ENCODE assay signal across 9 cellular contexts in genomic region chr2:182240862-182241371, GRCh38.
A peak's percentile ranks its signal among the peaks of the same experiment; 100 is the strongest.
DNase-seq lines count a peak whose midpoint lies in the region; ATAC-seq and TF ChIP-seq lines count a peak whose summit lies in the region.
"Had no signal": no experiment of that assay in that cellular context is flagged by ENCODE, and none has a peak within 500 bp of the region (broad histone marks: within the 10 kb centered on the region; RNA-seq: fewer than 3 reads in every experiment).

No MANE protein-coding gene starts in this region.

- no peak overlapping the region for H3K27ac ChIP-seq in mammary epithelial cell (ENCODE audit: insufficient read depth, low read depth, low read length)
- H3K27ac ChIP-seq: skin epidermis had no signal

- peak overlapping the region; percentile 29 for H2AFZ ChIP-seq in mammary epithelial cell (ENCODE audit: low read depth, low read length)

- no peaks in the 10 kb centered on the region for H3K4me1 ChIP-seq in mammary epithelial cell (ENCODE audit: insufficient read depth, low read length)

- peak; percentile 40 for DNase-seq in EL
- peak; percentile 17 for DNase-seq in GM19240 (ENCODE audit: insufficient read length, low spot score)
- DNase-seq in NCI-H524 (lab: John Stamatoyannopoulos, UW): peak; percentile 31 to 52
- DNase-seq in mammary epithelial cell: peak; percentile 31
- peak; percentile 62 to 82 for DNase-seq in lung microvascular endothelial cell (ENCODE audit: low read depth in 2 of 2)
- no peak for DNase-seq in effector CD4-positive, alpha-beta T cell
- DNase-seq in superior temporal gyrus (ENCODE audit: extremely low spot score): no peak

- in situ Hi-C loops in mammary epithelial cell (cut with MboI; ENCODE audit: low sequenced_read_pairs in 2 of 2): no loop called here

- H3K79me2 ChIP-seq in mammary epithelial cell (ENCODE audit: insufficient read depth, low read length): no peaks in the 10 kb centered on the region

- H3K4me3 ChIP-seq in mammary epithelial cell (replicated peaks in 1 of 3; ENCODE audit: insufficient read depth in 1 of 3, low read depth in 2 of 3, low read length in 3 of 3): no peak overlapping the region
- H3K4me3 ChIP-seq: skin epidermis had no signal

- peak; percentile 47 to 58 for TF ChIP-seq CTCF in mammary epithelial cell (conservative IDR thresholded peaks at IDR 0.05 in 1 of 2, IDR thresholded peaks at IDR 0.05 in 1 of 2; ENCODE audit: extremely low read depth in 1 of 2, insufficient read depth in 1 of 2, low read depth in 1 of 2, low read length in 2 of 2)

- intact Hi-C loops in mammary epithelial cell (cut with micrococcal nuclease): loop anchor here (1.0 kb wide), 1 partner anchor 409 kb away; no protein-coding TSS in a partner anchor

- 63% methylated on average over 5 of the region's 5 CpGs for WGBS in mammary epithelial cell (ENCODE audit: low coverage, missing lambda C conversion rate)

- BruUV-seq in mammary epithelial cell (replicated peaks; lab: Mats Ljungman, UMichigan): no TSS peak

- H3K36me3 ChIP-seq in mammary epithelial cell (ENCODE audit: insufficient read depth, low read length): no peaks in the 10 kb centered on the region

- no peaks in the 10 kb centered on the region for H3K27me3 ChIP-seq in mammary epithelial cell (ENCODE audit: insufficient read depth, low read length)

- peak; percentile 100 for ATAC-seq in HG03066 (IDR thresholded peaks at IDR 0.05; ENCODE audit: low read depth, unreplicated experiment)

- dilution Hi-C loops in mammary epithelial cell (cut with HindIII; ENCODE audit: low sequenced_read_pairs): no loop called here

- no peaks in the 10 kb centered on the region for H3K9me3 ChIP-seq in mammary epithelial cell (replicated peaks; ENCODE audit: insufficient read depth, low read length)

- CTCF ChIA-PET in mammary epithelial cell (lab: Charles Lee; ENCODE audit: low non-redundant PET): interaction anchor here (0.6 kb wide), 1 partner anchor 408 kb away, joined by 6 read pairs; no protein-coding TSS in a partner anchor

- no peak overlapping the region for H3K9ac ChIP-seq in mammary epithelial cell (ENCODE audit: insufficient read depth, low read length)

- no peak overlapping the region for H3K4me2 ChIP-seq in mammary epithelial cell (ENCODE audit: insufficient read depth, low read depth, low read length)

- no peaks in the 10 kb centered on the region for H4K20me1 ChIP-seq in mammary epithelial cell (ENCODE audit: insufficient read depth, low read length)

Comparison
In these comparisons a context has a peak if more than half of its experiments do, and no peak if none do; other contexts are left out.
1. DNase-seq: peak in EL (single experiment), GM19240 (single experiment), NCI-H524 (2 of 2), mammary epithelial cell (single experiment) and lung microvascular endothelial cell (2 of 2); none in effector CD4-positive, alpha-beta T cell (single experiment) and superior temporal gyrus (single experiment).